Comparison of ENCODE assay signal across 8 cellular contexts in genomic region chr1:150577557-150578277, GRCh38. TPM values are rescaled to one million over a fixed set of nuclear protein-coding genes. Genes with fewer than 3 reads are reported as not detected.
A peak's percentile ranks its signal among the peaks of the same experiment; 100 is the strongest.
DNase-seq lines count a peak whose midpoint lies in the region; ATAC-seq and TF ChIP-seq lines count a peak whose summit lies in the region.

No MANE protein-coding gene starts in this region.

- peak overlapping the region; percentile 44 for H3K56ac ChIP-seq in H9 (ENCODE audit: insufficient read length, low read depth, low read length)

- H3K9me3 Mint-ChIP-seq in H9 = peaks cover 6 to 15% of the 10 kb centered on the region in 2 experiments; a peak in 4 of 5 replicates
- H3K9me3 Mint-ChIP-seq in activated T-helper 2 cell treated with anti-CD3 and anti-CD28 coated beads, Interferon-gamma antibody, Interleukin-2, Interleukin-4, amounts not matched to agents 10 μg/mL and 5 μg/mL and 100 μg/mL, durations not matched to agents 14 hours and 24 hours and 36 hours = no peaks in the 10 kb centered on the region

- H3K4me3 ChIP-seq in iPS-18a (ENCODE audit: low read length) = peak overlapping the region; percentile 94
- H3K4me3 ChIP-seq in stomach smooth muscle (ENCODE audit: low read length in 2 of 2) = peak overlapping the region; percentile 86 to 100

- H3K4me3 Mint-ChIP-seq in H9 = peak overlapping the region; percentile 96 to 97
- peak overlapping the region; percentile 98 for H3K4me3 Mint-ChIP-seq in activated T-helper 2 cell treated with anti-CD3 and anti-CD28 coated beads, Interferon-gamma antibody, Interleukin-2, Interleukin-4, amounts not matched to agents 10 μg/mL and 5 μg/mL and 100 μg/mL, durations not matched to agents 14 hours and 24 hours and 36 hours (ENCODE audit: low read depth)

- H3K36me3 ChIP-seq in iPS-18a (ENCODE audit: control insufficient read depth, low read depth, low read length) = peaks cover 58% of the 10 kb centered on the region
- peaks cover 27 to 43% of the 10 kb centered on the region in 2 donors for H3K36me3 ChIP-seq in stomach smooth muscle (ENCODE audit: control insufficient read depth in 2 of 2, insufficient read depth in 2 of 2, low read length in 2 of 2)

- no peak for TF ChIP-seq CTCF in H9 (conservative IDR thresholded peaks at IDR 0.05)

- H3K4me1 ChIP-seq in H9 (ENCODE audit: insufficient read depth, low read length) (peaks cover 4% of the 10 kb centered on the region), iPS-18a (ENCODE audit: control insufficient read depth, low read depth, low read length) (peaks cover 43% of the 10 kb centered on the region), stomach smooth muscle (ENCODE audit: control insufficient read depth, insufficient read depth, low read length) (peaks cover 27% of the 10 kb centered on the region)

- no peak overlapping the region; the same call in 1 of the 2 replicates for H3K4ac ChIP-seq in H9 (ENCODE audit: low read depth, low read length)

- H3K18ac ChIP-seq in H9 (ENCODE audit: insufficient read length, low read depth, low read length) = peak overlapping the region; percentile 98

- no peaks in the 10 kb centered on the region for H4K20me1 ChIP-seq in H9 (ENCODE audit: control insufficient read depth, insufficient read depth, insufficient read length)

- H3K27me3 ChIP-seq in H9 (ENCODE audit: insufficient read depth, low read length) (no peaks in the 10 kb centered on the region), iPS-18a (ENCODE audit: control insufficient read depth, insufficient read depth, low read length) (no peaks in the 10 kb centered on the region), stomach smooth muscle (ENCODE audit: control insufficient read depth in 1 of 2, insufficient read depth in 2 of 2, low read length in 2 of 2) (no peaks in the 10 kb centered on the region)

- H3K4me2 ChIP-seq in H9 (ENCODE audit: insufficient read depth, insufficient read length, low read length) = peak overlapping the region; percentile 98

- no peak overlapping the region for H4K91ac ChIP-seq in H9 (ENCODE audit: insufficient read length, low read depth, low read length)

- peak overlapping the region; percentile 89 for H3K27ac ChIP-seq in H9 (ENCODE audit: insufficient read length, low read depth, low read length)
- peak overlapping the region; percentile 97 for H3K27ac ChIP-seq in iPS-18a (ENCODE audit: low read length)
- H3K27ac ChIP-seq in stomach smooth muscle (ENCODE audit: low read length) = peak overlapping the region; percentile 98

- peaks cover 35% of the 10 kb centered on the region for H3K79me2 ChIP-seq in H9 (ENCODE audit: insufficient read depth, low read length)

- H3K23me2 ChIP-seq in H9 (ENCODE audit: insufficient read length, low read depth, low read length, poor library complexity, severe bottlenecking) = peaks cover 7% of the 10 kb centered on the region

- H3K27me3 Mint-ChIP-seq in H9 (ENCODE audit: low read depth) = peaks cover 3% of the 10 kb centered on the region; the same call in 1 of the 2 replicates
- no peaks in the 10 kb centered on the region for H3K27me3 Mint-ChIP-seq in activated T-helper 2 cell treated with anti-CD3 and anti-CD28 coated beads, Interferon-gamma antibody, Interleukin-2, Interleukin-4, amounts not matched to agents 10 μg/mL and 5 μg/mL and 100 μg/mL, durations not matched to agents 14 hours and 24 hours and 36 hours (ENCODE audit: low read depth)

- no peak for ATAC-seq in GM21528 (IDR thresholded peaks at IDR 0.05; ENCODE audit: low FRiP score, unreplicated experiment)

- H3T11ph ChIP-seq in H9 (ENCODE audit: low read length) = no peak overlapping the region

- no peak overlapping the region for H2BK12ac ChIP-seq in H9 (ENCODE audit: insufficient read length, low read depth, low read length)

- no peak overlapping the region for H2AFZ ChIP-seq in H9 (ENCODE audit: low read length)

- H4K5ac ChIP-seq in H9 (ENCODE audit: insufficient read length, low read depth, low read length) = no peak overlapping the region

- H4K8ac ChIP-seq in H9 (replicated peaks; ENCODE audit: insufficient read length, low read depth, low read length) = no peak overlapping the region

- H3K27ac Mint-ChIP-seq in H9 = peak overlapping the region; percentile 99
- peak overlapping the region; percentile 98 for H3K27ac Mint-ChIP-seq in activated T-helper 2 cell treated with anti-CD3 and anti-CD28 coated beads, Interferon-gamma antibody, Interleukin-2, Interleukin-4, amounts not matched to agents 10 μg/mL and 5 μg/mL and 100 μg/mL, durations not matched to agents 14 hours and 24 hours and 36 hours

- no peak overlapping the region for H2AK5ac ChIP-seq in H9 (ENCODE audit: insufficient read length, low read length)

- no peak overlapping the region for H2BK20ac ChIP-seq in H9 (ENCODE audit: low read depth, low read length, poor library complexity, severe bottlenecking)

- no CpG with 5 or more reads among the region's 12 CpGs for WGBS in H9 (ENCODE audit: extremely low coverage, insufficient read length, low lambda C conversion rate)

- peaks cover 59 to 62% (median 61%) of the 10 kb centered on the region in 3 experiments for H3K36me3 Mint-ChIP-seq in H9 (ENCODE audit: insufficient read depth in 1 of 3, low read depth in 3 of 3)
- H3K36me3 Mint-ChIP-seq in activated T-helper 2 cell treated with anti-CD3 and anti-CD28 coated beads, Interferon-gamma antibody, Interleukin-2, Interleukin-4, amounts not matched to agents 10 μg/mL and 5 μg/mL and 100 μg/mL, durations not matched to agents 14 hours and 24 hours and 36 hours (ENCODE audit: low read depth) = peaks cover 70% of the 10 kb centered on the region

- no peaks in the 10 kb centered on the region for H3K79me1 ChIP-seq in H9 (ENCODE audit: insufficient read depth, low read depth, low read length, poor library complexity, severe bottlenecking)

- peaks cover 50 to 60% of the 10 kb centered on the region in 2 experiments for H3K4me1 Mint-ChIP-seq in H9
- peaks cover 43% of the 10 kb centered on the region for H3K4me1 Mint-ChIP-seq in activated T-helper 2 cell treated with anti-CD3 and anti-CD28 coated beads, Interferon-gamma antibody, Interleukin-2, Interleukin-4, amounts not matched to agents 10 μg/mL and 5 μg/mL and 100 μg/mL, durations not matched to agents 14 hours and 24 hours and 36 hours (ENCODE audit: low read depth)

- DNase-seq in ACHN (peak; percentile 41), H9 (no peak), NCI-H187 (lab: John Stamatoyannopoulos, UW) (no peak), amniotic stem cell (lab: John Stamatoyannopoulos, UW) (no peak)
- DNase-seq in activated T-helper 2 cell treated with anti-CD3 and anti-CD28 coated beads, Interferon-gamma antibody, Interleukin-2, Interleukin-4, amounts not matched to agents 10 μg/mL and 5 μg/mL and 100 μg/mL, durations not matched to agents 14 hours and 24 hours and 36 hours (ENCODE audit: low spot score) = no peak

- H3K9ac ChIP-seq in H9 (ENCODE audit: extremely low read depth, insufficient read length, low read length) (peak overlapping the region; percentile 98), iPS-18a (ENCODE audit: low read length) (peak overlapping the region; percentile 100), stomach smooth muscle (ENCODE audit: low read length in 2 of 2) (peak overlapping the region; percentile 89 to 99)

- H3K9me3 ChIP-seq in H9 (ENCODE audit: control insufficient read depth, low read depth, low read length) (no peaks in the 10 kb centered on the region), iPS-18a (ENCODE audit: control insufficient read depth, low read depth, low read length) (no peaks in the 10 kb centered on the region), stomach smooth muscle (ENCODE audit: control insufficient read depth in 2 of 2, low read length in 2 of 2) (no peaks in the 10 kb centered on the region)

- peak overlapping the region; percentile 64 for H2BK5ac ChIP-seq in H9 (ENCODE audit: insufficient read length, low read length)

- in situ Hi-C loops in ACHN (cut with HindIII; ENCODE audit: low pct_ligation_motif_present, low pct_unique_long_range_greater_than_20kb, low sequenced_read_pairs) = no loop called here

- H2BK120ac ChIP-seq in H9 (ENCODE audit: low read depth, low read length, poor library complexity, severe bottlenecking) = no peak overlapping the region

- peak overlapping the region; percentile 99; the same call in 1 of the 2 replicates for H3K14ac ChIP-seq in H9 (ENCODE audit: insufficient read depth, low read length)

- H3K23ac ChIP-seq in H9 (ENCODE audit: insufficient read length, low read depth, low read length) = no peak overlapping the region

- intact Hi-C loops in activated T-helper 2 cell treated with anti-CD3 and anti-CD28 coated beads, Interferon-gamma antibody, Interleukin-2, Interleukin-4, amounts not matched to agents 10 μg/mL and 5 μg/mL and 100 μg/mL, durations not matched to agents 14 hours and 24 hours and 36 hours (cut with micrococcal nuclease) = loop anchor here (1.0 to 2.0 kb wide), 3 partner anchors 10 to 213 kb away; partner anchors contain the start of genes ENSA and RPRD2

- H2BK15ac ChIP-seq in H9 (ENCODE audit: low read depth, low read length) = no peak overlapping the region

RNA-seq across cellular contexts. Expression of gene MCL1, which starts 1.7 kb away (rescaled TPM):
- 247 and 250 TPM in 2 replicates for total RNA-seq in H9 (2021)
- total RNA-seq in activated T-helper 2 cell treated with anti-CD3 and anti-CD28 coated beads, Interferon-gamma antibody, Interleukin-2, Interleukin-4, amounts not matched to agents 10 μg/mL and 5 μg/mL and 100 μg/mL, durations not matched to agents 14 hours and 24 hours and 36 hours = 217 and 221 TPM in 2 replicates

RNA-seq across cellular contexts. Expression of gene ADAMTSL4, which starts 28.5 kb away (rescaled TPM):
- 4.6 and 6.1 TPM in 2 replicates for total RNA-seq in H9 (2021)
- 2.7 and 2.9 TPM in 2 replicates for total RNA-seq in activated T-helper 2 cell treated with anti-CD3 and anti-CD28 coated beads, Interferon-gamma antibody, Interleukin-2, Interleukin-4, amounts not matched to agents 10 μg/mL and 5 μg/mL and 100 μg/mL, durations not matched to agents 14 hours and 24 hours and 36 hours

RNA-seq across cellular contexts. Expression of gene ENSA, which starts 51.7 kb away (rescaled TPM):
- 212 and 218 TPM in 2 replicates for total RNA-seq in H9 (2021)
- 252 and 253 TPM in 2 replicates for total RNA-seq in activated T-helper 2 cell treated with anti-CD3 and anti-CD28 coated beads, Interferon-gamma antibody, Interleukin-2, Interleukin-4, amounts not matched to agents 10 μg/mL and 5 μg/mL and 100 μg/mL, durations not matched to agents 14 hours and 24 hours and 36 hours
